8 cellular contexts compared by ENCODE assay signal in genomic region chr16:89973235-89973634, GRCh38. TPM values are rescaled to one million over a fixed set of nuclear protein-coding genes. Genes with fewer than 3 reads are reported as not detected.
A peak's percentile ranks its signal among the peaks of the same experiment; 100 is the strongest.
DNase-seq lines count a peak whose midpoint lies in the region; ATAC-seq and TF ChIP-seq lines count a peak whose summit lies in the region.

No MANE protein-coding gene starts in this region.

- H3K9me3 ChIP-seq in adipocyte (ENCODE audit: control insufficient read depth, low read length) (no peaks in the 10 kb centered on the region), liver (ENCODE audit: control insufficient read depth in 4 of 4, low read length in 3 of 4) (no peaks in the 10 kb centered on the region), thymus (ENCODE audit: control insufficient read depth) (no peaks in the 10 kb centered on the region)

- peak overlapping the region; percentile 99 for H3K4me3 Mint-ChIP-seq in activated CD8-positive, alpha-beta memory T cell treated with anti-CD3 and anti-CD28 coated beads, Interleukin-2, amount 10 ng/mL, durations not matched to agents 7 days and 5 days

- no peak for TF ChIP-seq CTCF in liver (IDR thresholded peaks at IDR 0.05; ENCODE audit: low read depth, low read length, missing input control)

- peak overlapping the region; percentile 96 for H3K27ac Mint-ChIP-seq in activated CD8-positive, alpha-beta memory T cell treated with anti-CD3 and anti-CD28 coated beads, Interleukin-2, amount 10 ng/mL, durations not matched to agents 7 days and 5 days

- DNase-seq in activated CD8-positive, alpha-beta memory T cell treated with anti-CD3 and anti-CD28 coated beads, Interleukin-2, amount 10 ng/mL, durations not matched to agents 7 days and 5 days: no peak
- no peak for DNase-seq in activated CD8-positive, alpha-beta memory T cell treated with anti-CD3 and anti-CD28 coated beads for 24 hours
- DNase-seq in adipocyte (ENCODE audit: low read depth) (no peak), NCI-H1105 (lab: John Stamatoyannopoulos, UW) (no peak), G401 (ENCODE audit: low spot score) (no peak)

- in situ Hi-C loops in G401 (cut with HindIII; ENCODE audit: low sequenced_read_pairs): no loop called here

- H3K4me1 ChIP-seq in adipocyte (ENCODE audit: control insufficient read depth, insufficient read depth, low read length) (peaks cover 28% of the 10 kb centered on the region), liver (ENCODE audit: control insufficient read depth in 4 of 4, insufficient read depth in 4 of 4, low read length in 3 of 4) (peaks cover 6 to 40% (median 26%) of the 10 kb centered on the region in 4 donors), thymus (ENCODE audit: control insufficient read depth, insufficient read depth, low read length) (peaks cover 3% of the 10 kb centered on the region)

- H3K27ac ChIP-seq in liver (ENCODE audit: low read depth in 1 of 2, low read length in 2 of 2) (peak overlapping the region; percentile 93 to 97), thymus (ENCODE audit: low read depth) (peak overlapping the region; percentile 86)

- H3K36me3 Mint-ChIP-seq in activated CD8-positive, alpha-beta memory T cell treated with anti-CD3 and anti-CD28 coated beads, Interleukin-2, amount 10 ng/mL, durations not matched to agents 7 days and 5 days: peaks cover 23% of the 10 kb centered on the region

- WGBS in liver: 8% methylated on average over 14 of the region's 14 CpGs
- 20% methylated on average over 14 of the region's 14 CpGs for WGBS in thymus

- TF ChIP-seq RAD21 in liver (IDR thresholded peaks at IDR 0.05): no peak

- H3K4me1 Mint-ChIP-seq in activated CD8-positive, alpha-beta memory T cell treated with anti-CD3 and anti-CD28 coated beads, Interleukin-2, amount 10 ng/mL, durations not matched to agents 7 days and 5 days: peaks cover 33% of the 10 kb centered on the region

- H3K9ac ChIP-seq in adipocyte (ENCODE audit: low read length) (peak overlapping the region; percentile 93), liver (ENCODE audit: low read depth in 1 of 2, low read length in 2 of 2) (peak overlapping the region; percentile 60 to 96)

- H3K9me3 Mint-ChIP-seq in activated CD8-positive, alpha-beta memory T cell treated with anti-CD3 and anti-CD28 coated beads, Interleukin-2, amount 10 ng/mL, durations not matched to agents 7 days and 5 days (ENCODE audit: low read depth): peaks cover 5% of the 10 kb centered on the region

- CTCF ChIA-PET in activated CD8-positive, alpha-beta memory T cell treated with anti-CD3 and anti-CD28 coated beads, Interleukin-2, amount 10 ng/mL, durations not matched to agents 7 days and 5 days (lab: Charles Lee): interaction anchor here (1.2 to 1.4 kb wide), 2 partner anchors 96 to 272 kb away, joined by 3 to 5 read pairs; partner anchors contain the start of gene SPATA2L

- no peaks in the 10 kb centered on the region for H3K27me3 ChIP-seq in adipocyte (replicated peaks; ENCODE audit: control insufficient read depth, insufficient read depth, low read length)
- H3K27me3 ChIP-seq in liver (ENCODE audit: control insufficient read depth in 4 of 4, insufficient read depth in 4 of 4, low read length in 3 of 4): no peaks in the 10 kb centered on the region
- no peaks in the 10 kb centered on the region for H3K27me3 ChIP-seq in thymus (ENCODE audit: control insufficient read depth, insufficient read depth)

- no peak for ATAC-seq in activated CD8-positive, alpha-beta memory T cell treated with anti-CD3 and anti-CD28 coated beads, Interleukin-2, amount 10 ng/mL, durations not matched to agents 7 days and 5 days
- no peak for ATAC-seq in GM18517 (IDR thresholded peaks at IDR 0.05; ENCODE audit: unreplicated experiment)

- no peaks in the 10 kb centered on the region for H3K27me3 Mint-ChIP-seq in activated CD8-positive, alpha-beta memory T cell treated with anti-CD3 and anti-CD28 coated beads, Interleukin-2, amount 10 ng/mL, durations not matched to agents 7 days and 5 days

- H3K36me3 ChIP-seq in adipocyte (ENCODE audit: control insufficient read depth, insufficient read depth, low read length, severe bottlenecking): peaks cover 8% of the 10 kb centered on the region
- H3K36me3 ChIP-seq in liver (ENCODE audit: control insufficient read depth in 4 of 4, insufficient read depth in 3 of 4, low read depth in 1 of 4, low read length in 3 of 4): peaks cover 0 to 5% (median 2%) of the 10 kb centered on the region in 4 donors
- H3K36me3 ChIP-seq in thymus (ENCODE audit: control insufficient read depth, insufficient read depth): peaks cover 4% of the 10 kb centered on the region

- H3K4me3 ChIP-seq in adipocyte (ENCODE audit: low read length): peak overlapping the region; percentile 92
- peak overlapping the region; percentile 86 to 92 (median 88) for H3K4me3 ChIP-seq in liver (ENCODE audit: low read depth in 1 of 3, low read length in 3 of 3)
- peak overlapping the region; percentile 99 for H3K4me3 ChIP-seq in thymus (ENCODE audit: low read length)

TF ChIP-seq in liver, 16 proteins besides CTCF, POLR2A, EP300 and RAD21:
- TF ChIP-seq GABPA (IDR thresholded peaks at IDR 0.05 in 1 of 2, conservative IDR thresholded peaks at IDR 0.05 in 1 of 2) (no peak), HNF4G (IDR thresholded peaks at IDR 0.05) (no peak), HNF4A (conservative IDR thresholded peaks at IDR 0.05) (no peak), JUND (IDR thresholded peaks at IDR 0.05) (no peak), ATF3 (IDR thresholded peaks at IDR 0.05) (no peak), ZBTB33 (IDR thresholded peaks at IDR 0.05) (no peak), SP1 (IDR thresholded peaks at IDR 0.05) (no peak), RXRA (IDR thresholded peaks at IDR 0.05) (no peak), REST (IDR thresholded peaks at IDR 0.05) (no peak)

RNA-seq across cellular contexts. Expression of gene DEF8, which starts 24.7 kb away (rescaled TPM):
- total RNA-seq in activated CD8-positive, alpha-beta memory T cell treated with anti-CD3 and anti-CD28 coated beads, Interleukin-2, amount 10 ng/mL, durations not matched to agents 7 days and 5 days: 10 to 100 TPM; 26.7 to 27.7 TPM
- 10 to 100 TPM; 20.0 to 47.4 TPM for total RNA-seq in liver
- polyA plus RNA-seq in liver: 10 to 100 TPM; 23.9 to 32.9 TPM
- 37.8 TPM for polyA plus RNA-seq in thymus
- 122 and 167 TPM in 2 replicates for total RNA-seq in G401 (2014; rRNA removed; shearing (Covaris generic))

RNA-seq across cellular contexts. Expression of gene DBNDD1, which starts 46.0 kb away (rescaled TPM):
- not detected for total RNA-seq in activated CD8-positive, alpha-beta memory T cell treated with anti-CD3 and anti-CD28 coated beads, Interleukin-2, amount 10 ng/mL, durations not matched to agents 7 days and 5 days
- total RNA-seq in liver: under 1 TPM; 0.09 to 0.50 TPM
- polyA plus RNA-seq in liver: 1 to 10 TPM; 1.1 to 1.5 TPM
- 1.9 TPM for polyA plus RNA-seq in thymus
- 21.4 and 21.5 TPM in 2 replicates for total RNA-seq in G401 (2014; rRNA removed; shearing (Covaris generic))

RNA-seq across cellular contexts. Expression of gene TUBB3, which starts 50.1 kb away (rescaled TPM):
- 1 to 10 TPM; 3.6 to 5.0 TPM for total RNA-seq in activated CD8-positive, alpha-beta memory T cell treated with anti-CD3 and anti-CD28 coated beads, Interleukin-2, amount 10 ng/mL, durations not matched to agents 7 days and 5 days
- total RNA-seq in liver: under 1 TPM; 0.25 to 0.89 TPM
- polyA plus RNA-seq in liver (under 1 TPM in 1 of 2 donors, not detected in 1; 0.17 TPM), thymus (10.6 TPM)
- 264 and 266 TPM in 2 replicates for total RNA-seq in G401 (2014; rRNA removed; shearing (Covaris generic))

RNA-seq across cellular contexts. Expression of gene MC1R, which starts 54.6 kb away (rescaled TPM):
- total RNA-seq in activated CD8-positive, alpha-beta memory T cell treated with anti-CD3 and anti-CD28 coated beads, Interleukin-2, amount 10 ng/mL, durations not matched to agents 7 days and 5 days: 1 to 10 TPM; 2.6 to 4.1 TPM
- total RNA-seq in liver: 1 to 10 TPM in 1 of 2 donors, under 1 TPM in 1; 0.19 to 3.3 TPM
- polyA plus RNA-seq in liver (under 1 TPM; 0.24 to 0.37 TPM), thymus (20.4 TPM)
- total RNA-seq in G401 (2014; rRNA removed; shearing (Covaris generic)): 17.2 and 20.1 TPM in 2 replicates

Comparison
In these comparisons a context has a peak if more than half of its experiments do, and no peak if none do; other contexts are left out.
1. RNA of gene DBNDD1, which starts 46.0 kb away (total RNA-seq): 21.4 to 21.5 TPM in G401; 0.09 to 0.50 TPM in liver and not detected in activated CD8-positive, alpha-beta memory T cell treated with anti-CD3 and anti-CD28 coated beads, Interleukin-2, amount 10 ng/mL, durations not matched to agents 7 days and 5 days; every median in the first group is over 10 times any median in the second.
2. RNA of gene TUBB3, which starts 50.1 kb away (total RNA-seq): 264 to 266 TPM in G401; 3.6 to 5.0 TPM in activated CD8-positive, alpha-beta memory T cell treated with anti-CD3 and anti-CD28 coated beads, Interleukin-2, amount 10 ng/mL, durations not matched to agents 7 days and 5 days and 0.25 to 0.89 TPM in liver; every median in the first group is over 10 times any median in the second.
3. Peak in every context shown above with its lines, with median percentiles within 50 percentile points of each other: H3K4me3 ChIP-seq.